ENCODE assay signal across 8 cellular contexts in genomic region chr7:35694161-35694783, GRCh38. TPM values are rescaled to one million over a fixed set of nuclear protein-coding genes. Genes with fewer than 3 reads are reported as not detected.
DNase-seq lines count a peak whose midpoint lies in the region; ATAC-seq, FAIRE-seq and TF ChIP-seq lines count a peak whose summit lies in the region.

No MANE protein-coding gene starts in this region.

- H3K36me3 Mint-ChIP-seq in Calu3 (ENCODE audit: insufficient read depth, unreplicated experiment) = peaks cover 43% of the 10 kb centered on the region
- peaks cover 10% of the 10 kb centered on the region for H3K36me3 Mint-ChIP-seq in activated CD4-positive, alpha-beta memory T cell treated with anti-CD3 and anti-CD28 coated beads for 36 hours

- CTCF ChIA-PET in Calu3 (lab: Charles Lee) = interaction anchor here (1.0 to 1.9 kb wide), 4 partner anchors 13 to 282 kb away, joined by 3 to 7 read pairs (median 6); partner anchors contain the start of gene SEPTIN7
- CTCF ChIA-PET in activated CD4-positive, alpha-beta memory T cell treated with anti-CD3 and anti-CD28 coated beads for 36 hours (lab: Charles Lee) = interaction anchor here (0.9 to 3.8 kb wide), 5 partner anchors 13 to 212 kb away, joined by 3 to 26 read pairs (median 6); partner anchors contain the start of gene SEPTIN7

- POLR2A ChIA-PET in activated CD4-positive, alpha-beta memory T cell treated with anti-CD3 and anti-CD28 coated beads for 36 hours (lab: Charles Lee) = interaction anchor here (0.7 to 5.3 kb wide), 5 partner anchors 14 to 108 kb away, joined by 3 to 70 read pairs (median 5); partner anchors contain the start of gene SEPTIN7

- H3K27ac ChIP-seq in pancreas = peak overlapping the region; percentile 93 to 97 (median 96)

- no peak for TF ChIP-seq POLR2A in GM12892 (IDR thresholded peaks at IDR 0.05; ENCODE audit: low read depth, low read length)

- 1% methylated on average over 41 of the region's 41 CpGs for WGBS in pancreas, 2 donors

- H3K9me3 ChIP-seq in pancreas = no peaks in the 10 kb centered on the region

- H3K4me1 Mint-ChIP-seq in Calu3 (ENCODE audit: low read depth, unreplicated experiment) = peaks cover 58% of the 10 kb centered on the region
- H3K4me1 Mint-ChIP-seq in activated CD4-positive, alpha-beta memory T cell treated with anti-CD3 and anti-CD28 coated beads for 36 hours (ENCODE audit: low read depth) = peaks cover 45% of the 10 kb centered on the region

- peaks cover 16 to 29% (median 18%) of the 10 kb centered on the region in 3 donors for H3K4me1 ChIP-seq in pancreas

- TF ChIP-seq CTCF in Calu3 (IDR thresholded peaks at IDR 0.05; ENCODE audit: unreplicated experiment) (no peak), foreskin fibroblast (IDR thresholded peaks at IDR 0.05; ENCODE audit: low read depth, low read length) (no peak), pancreas (IDR thresholded peaks at IDR 0.05) (no peak)

- H3K4me3 ChIP-seq in foreskin fibroblast (ENCODE audit: low read depth in 1 of 2, low read length in 2 of 2) = peak overlapping the region; percentile 86 to 95
- H3K4me3 ChIP-seq in pancreas = peak overlapping the region; percentile 95 to 99 (median 97)

- ATAC-seq in GM21390 (IDR thresholded peaks at IDR 0.05; ENCODE audit: unreplicated experiment) (peak; percentile 24), pancreas (peak; percentile 27 to 42 (median 41))

- H3K36me3 ChIP-seq in pancreas = no peaks in the 10 kb centered on the region

- no peak for FAIRE-seq in pancreas (lab: Jason Lieb, UNC)
- FAIRE-seq in GM12892 (lab: Jason Lieb, UNC) = no peak

- H3K9me3 Mint-ChIP-seq in Calu3 (ENCODE audit: low read depth, unreplicated experiment) = no peaks in the 10 kb centered on the region
- H3K9me3 Mint-ChIP-seq in activated CD4-positive, alpha-beta memory T cell treated with anti-CD3 and anti-CD28 coated beads for 36 hours = no peaks in the 10 kb centered on the region

- BruUV-seq in Calu3 (replicated peaks; lab: Mats Ljungman, UMichigan) = TSS peak; percentile 36

- H3K4me3 Mint-ChIP-seq in Calu3 (ENCODE audit: low read depth, unreplicated experiment) = peak overlapping the region; percentile 100
- H3K4me3 Mint-ChIP-seq in activated CD4-positive, alpha-beta memory T cell treated with anti-CD3 and anti-CD28 coated beads for 36 hours = peak overlapping the region; percentile 93

- no peaks in the 10 kb centered on the region for H3K27me3 Mint-ChIP-seq in Calu3 (ENCODE audit: unreplicated experiment)
- no peaks in the 10 kb centered on the region for H3K27me3 Mint-ChIP-seq in activated CD4-positive, alpha-beta memory T cell treated with anti-CD3 and anti-CD28 coated beads for 36 hours

- DNase-seq in Calu3 (peak; percentile 60), HT1080 (ENCODE audit: low read depth) (peak; percentile 23), foreskin fibroblast (peak in 1 of 2 donors; percentile 44), pancreas (peak in 2 of 6 donors; percentile 15 to 33), NCI-H345 treated with DMSO at 0.1 percent for 48 hours (lab: John Stamatoyannopoulos, UW; ENCODE audit: unreplicated experiment) (no peak), GM12892 (ENCODE audit: insufficient read length) (no peak)
- DNase-seq in activated CD4-positive, alpha-beta memory T cell treated with anti-CD3 and anti-CD28 coated beads for 36 hours = peak; percentile 32

- intact Hi-C loops in Calu3 (cut with micrococcal nuclease; ENCODE audit: unreplicated experiment) = loop anchor here (10.0 kb wide), 1 partner anchor 1341 kb away; no protein-coding TSS in a partner anchor
- intact Hi-C loops in activated CD4-positive, alpha-beta memory T cell treated with anti-CD3 and anti-CD28 coated beads for 36 hours (cut with micrococcal nuclease) = loop anchor here (2.0 to 10.0 kb wide), 4 partner anchors 657 to 1751 kb away; partner anchors contain the start of genes DPY19L1 and ELMO1
- intact Hi-C loops in pancreas (cut with DNase I) = no loop called here

- H3K27ac Mint-ChIP-seq in Calu3 (ENCODE audit: unreplicated experiment) = peak overlapping the region; percentile 93
- peak overlapping the region; percentile 84 for H3K27ac Mint-ChIP-seq in activated CD4-positive, alpha-beta memory T cell treated with anti-CD3 and anti-CD28 coated beads for 36 hours

- no peaks in the 10 kb centered on the region for H3K27me3 ChIP-seq in pancreas

RNA-seq across cellular contexts. Expression of gene HERPUD2, which starts 0.7 kb away (rescaled TPM):
- total RNA-seq in Calu3 (2022) = 37.5 and 42.7 TPM in 2 replicates
- total RNA-seq in HT1080 (2014; rRNA removed; shearing (Covaris generic)) = 15.5 and 16.9 TPM in 2 replicates
- 25.7 and 27.5 TPM in 2 replicates for polyA plus RNA-seq in HT1080 (2015; cell fraction: cytosol; rRNA removed)
- polyA plus RNA-seq in HT1080 (2015; cell fraction: nucleus; rRNA removed) = 19.2 and 23.2 TPM in 2 replicates
- 10 to 100 TPM; 26.2 to 29.6 TPM for total RNA-seq in activated CD4-positive, alpha-beta memory T cell treated with anti-CD3 and anti-CD28 coated beads for 36 hours
- total RNA-seq in pancreas = 10 to 100 TPM; 14.4 to 21.6 (median 17.7) TPM
- polyA plus RNA-seq in pancreas = 10 to 100 TPM in 1 of 2 donors, 1 to 10 TPM in 1; 9.6 to 12.1 TPM
- 11.2 TPM for polyA plus RNA-seq in GM12892 (2012; ENCODE audit: missing spikeins)

Comparison
In these comparisons a context has a peak if more than half of its experiments do, and no peak if none do; other contexts are left out.
1. DNase-seq: peak in Calu3 (single experiment), HT1080 (single experiment) and activated CD4-positive, alpha-beta memory T cell treated with anti-CD3 and anti-CD28 coated beads for 36 hours (single experiment); none in NCI-H345 treated with DMSO at 0.1 percent for 48 hours (single experiment) and GM12892 (single experiment).
2. intact Hi-C loops: an anchor here in Calu3 (10.0 kb wide) and activated CD4-positive, alpha-beta memory T cell treated with anti-CD3 and anti-CD28 coated beads for 36 hours (2.0 to 10.0 kb wide); none called in pancreas.